In the genomic region with DNA sequence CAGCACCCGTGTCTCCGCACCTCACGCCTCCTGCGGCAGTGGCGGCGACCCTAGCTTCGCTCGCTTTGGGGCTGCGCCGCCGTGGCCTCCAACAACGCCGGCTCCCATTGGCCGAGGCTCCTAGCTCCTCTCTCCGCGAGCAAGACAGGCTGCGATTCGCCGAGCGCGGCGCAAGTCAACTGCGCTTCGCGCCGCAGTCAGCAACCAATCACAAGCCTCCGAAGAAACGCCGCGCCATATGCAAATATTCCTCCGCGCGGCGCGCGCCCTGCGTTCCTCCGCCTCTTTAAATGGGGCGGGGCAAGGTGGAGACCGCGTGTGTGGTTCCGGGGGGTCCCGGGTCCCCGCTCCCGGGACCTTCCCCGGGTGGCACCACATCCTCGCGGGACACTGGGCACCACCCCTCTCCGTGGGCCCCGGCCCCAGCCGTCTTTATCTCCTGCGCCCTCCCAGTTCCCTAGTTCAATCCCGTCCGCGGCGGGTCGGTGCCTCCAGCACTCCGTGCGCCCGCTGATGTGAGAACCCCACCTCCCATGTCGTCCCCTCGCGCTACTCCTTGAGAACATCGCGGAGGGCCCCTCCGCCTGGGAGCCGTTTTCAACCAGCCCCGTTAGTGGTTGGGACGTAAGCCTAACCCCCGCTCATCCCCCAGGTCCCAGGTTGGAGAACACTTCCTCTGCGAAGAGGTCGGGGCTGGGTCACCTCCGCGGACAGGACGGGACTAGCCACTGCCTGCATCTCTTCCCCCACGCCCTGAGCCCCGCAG, we compare ENCODE assay signal across 1 cellular context.
TF ChIP-seq lines count a peak whose summit lies in the region.

A gene with protein sequence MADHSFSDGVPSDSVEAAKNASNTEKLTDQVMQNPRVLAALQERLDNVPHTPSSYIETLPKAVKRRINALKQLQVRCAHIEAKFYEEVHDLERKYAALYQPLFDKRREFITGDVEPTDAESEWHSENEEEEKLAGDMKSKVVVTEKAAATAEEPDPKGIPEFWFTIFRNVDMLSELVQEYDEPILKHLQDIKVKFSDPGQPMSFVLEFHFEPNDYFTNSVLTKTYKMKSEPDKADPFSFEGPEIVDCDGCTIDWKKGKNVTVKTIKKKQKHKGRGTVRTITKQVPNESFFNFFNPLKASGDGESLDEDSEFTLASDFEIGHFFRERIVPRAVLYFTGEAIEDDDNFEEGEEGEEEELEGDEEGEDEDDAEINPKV (minus strand): TSS at position 96 of the 766 bp plus-strand sequence. CDS start 13,109 bp downstream, outside the sequence.

TF ChIP-seq in HepG2, 621 proteins besides CTCF, POLR2A, EP300 and RAD21 (continued from another document and continues in another):
- TF ChIP-seq, protein P1, sequence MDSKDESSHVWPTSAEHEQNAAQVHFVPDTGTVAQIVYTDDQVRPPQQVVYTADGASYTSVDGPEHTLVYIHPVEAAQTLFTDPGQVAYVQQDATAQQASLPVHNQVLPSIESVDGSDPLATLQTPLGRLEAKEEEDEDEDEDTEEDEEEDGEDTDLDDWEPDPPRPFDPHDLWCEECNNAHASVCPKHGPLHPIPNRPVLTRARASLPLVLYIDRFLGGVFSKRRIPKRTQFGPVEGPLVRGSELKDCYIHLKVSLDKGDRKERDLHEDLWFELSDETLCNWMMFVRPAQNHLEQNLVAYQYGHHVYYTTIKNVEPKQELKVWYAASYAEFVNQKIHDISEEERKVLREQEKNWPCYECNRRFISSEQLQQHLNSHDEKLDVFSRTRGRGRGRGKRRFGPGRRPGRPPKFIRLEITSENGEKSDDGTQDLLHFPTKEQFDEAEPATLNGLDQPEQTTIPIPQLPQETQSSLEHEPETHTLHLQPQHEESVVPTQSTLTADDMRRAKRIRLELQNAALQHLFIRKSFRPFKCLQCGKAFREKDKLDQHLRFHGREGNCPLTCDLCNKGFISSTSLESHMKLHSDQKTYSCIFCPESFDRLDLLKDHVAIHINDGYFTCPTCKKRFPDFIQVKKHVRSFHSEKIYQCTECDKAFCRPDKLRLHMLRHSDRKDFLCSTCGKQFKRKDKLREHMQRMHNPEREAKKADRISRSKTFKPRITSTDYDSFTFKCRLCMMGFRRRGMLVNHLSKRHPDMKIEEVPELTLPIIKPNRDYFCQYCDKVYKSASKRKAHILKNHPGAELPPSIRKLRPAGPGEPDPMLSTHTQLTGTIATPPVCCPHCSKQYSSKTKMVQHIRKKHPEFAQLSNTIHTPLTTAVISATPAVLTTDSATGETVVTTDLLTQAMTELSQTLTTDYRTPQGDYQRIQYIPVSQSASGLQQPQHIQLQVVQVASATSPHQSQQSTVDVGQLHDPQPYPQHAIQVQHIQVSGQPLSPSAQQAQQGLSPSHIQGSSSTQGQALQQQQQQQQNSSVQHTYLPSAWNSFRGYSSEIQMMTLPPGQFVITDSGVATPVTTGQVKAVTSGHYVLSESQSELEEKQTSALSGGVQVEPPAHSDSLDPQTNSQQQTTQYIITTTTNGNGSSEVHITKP (CRISPR knock-in tag; IDR thresholded peaks at IDR 0.05; ENCODE audit: low read depth), result no peak
- TF ChIP-seq ZNF24 (IDR thresholded peaks at IDR 0.05) (no peak), ZBTB44 (CRISPR knock-in tag; IDR thresholded peaks at IDR 0.05) (no peak), SMARCC2 (IDR thresholded peaks at IDR 0.05) (no peak), MLLT10 (CRISPR knock-in tag; IDR thresholded peaks at IDR 0.05) (no peak), ZNF746 (CRISPR knock-in tag; IDR thresholded peaks at IDR 0.05) (0 out of 2 replicates have a peak, but pooled peaks have one; percentile 71), BHLHE40 (IDR thresholded peaks at IDR 0.05; ENCODE audit: low read length) (no peak), FOSL1 (CRISPR knock-in tag; IDR thresholded peaks at IDR 0.05; ENCODE audit: borderline replicate concordance) (no peak), MAF1 (CRISPR knock-in tag; IDR thresholded peaks at IDR 0.05; ENCODE audit: borderline replicate concordance) (no peak), ZNF10 (CRISPR knock-in tag; IDR thresholded peaks at IDR 0.05; ENCODE audit: borderline replicate concordance, low read depth) (no peak), SOX13 (IDR thresholded peaks at IDR 0.05) (no peak), SOX13 (CRISPR knock-in tag; conservative IDR thresholded peaks at IDR 0.05 in 1 of 2, IDR thresholded peaks at IDR 0.05 in 1 of 2) (no peak), CHD2 (IDR thresholded peaks at IDR 0.05; ENCODE audit: low read depth, low read length) (no peak), KAT7 (CRISPR knock-in tag; IDR thresholded peaks at IDR 0.05; ENCODE audit: borderline replicate concordance) (0 out of 2 replicates have a peak, but pooled peaks have one; percentile 23), ARNT (IDR thresholded peaks at IDR 0.05) (no peak), ZNF275 (CRISPR knock-in tag; IDR thresholded peaks at IDR 0.05; ENCODE audit: borderline replicate concordance) (no peak), ZBTB21 (CRISPR knock-in tag; IDR thresholded peaks at IDR 0.05) (no peak), ZNF124 (CRISPR knock-in tag; IDR thresholded peaks at IDR 0.05) (no peak), YEATS2 (CRISPR knock-in tag; IDR thresholded peaks at IDR 0.05; ENCODE audit: borderline replicate concordance) (peak; percentile 53; the same call in 1 of the 2 replicates), ZNF816 (CRISPR knock-in tag; IDR thresholded peaks at IDR 0.05; ENCODE audit: borderline replicate concordance) (no peak), NFYC (CRISPR knock-in tag; IDR thresholded peaks at IDR 0.05) (peak; percentile 95), TCF12 (IDR thresholded peaks at IDR 0.05) (no peak), TCF12 (CRISPR knock-in tag; IDR thresholded peaks at IDR 0.05) (no peak), PAF1 (CRISPR knock-in tag; IDR thresholded peaks at IDR 0.05) (no peak), HMGA1 (CRISPR knock-in tag; conservative IDR thresholded peaks at IDR 0.05) (no peak)
- TF ChIP-seq, protein P2, sequence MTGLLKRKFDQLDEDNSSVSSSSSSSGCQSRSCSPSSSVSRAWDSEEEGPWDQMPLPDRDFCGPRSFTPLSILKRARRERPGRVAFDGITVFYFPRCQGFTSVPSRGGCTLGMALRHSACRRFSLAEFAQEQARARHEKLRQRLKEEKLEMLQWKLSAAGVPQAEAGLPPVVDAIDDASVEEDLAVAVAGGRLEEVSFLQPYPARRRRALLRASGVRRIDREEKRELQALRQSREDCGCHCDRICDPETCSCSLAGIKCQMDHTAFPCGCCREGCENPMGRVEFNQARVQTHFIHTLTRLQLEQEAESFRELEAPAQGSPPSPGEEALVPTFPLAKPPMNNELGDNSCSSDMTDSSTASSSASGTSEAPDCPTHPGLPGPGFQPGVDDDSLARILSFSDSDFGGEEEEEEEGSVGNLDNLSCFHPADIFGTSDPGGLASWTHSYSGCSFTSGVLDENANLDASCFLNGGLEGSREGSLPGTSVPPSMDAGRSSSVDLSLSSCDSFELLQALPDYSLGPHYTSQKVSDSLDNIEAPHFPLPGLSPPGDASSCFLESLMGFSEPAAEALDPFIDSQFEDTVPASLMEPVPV (CRISPR knock-in tag; IDR thresholded peaks at IDR 0.05), result no peak; the same call in 1 of the 2 replicates
- TF ChIP-seq, protein P3, sequence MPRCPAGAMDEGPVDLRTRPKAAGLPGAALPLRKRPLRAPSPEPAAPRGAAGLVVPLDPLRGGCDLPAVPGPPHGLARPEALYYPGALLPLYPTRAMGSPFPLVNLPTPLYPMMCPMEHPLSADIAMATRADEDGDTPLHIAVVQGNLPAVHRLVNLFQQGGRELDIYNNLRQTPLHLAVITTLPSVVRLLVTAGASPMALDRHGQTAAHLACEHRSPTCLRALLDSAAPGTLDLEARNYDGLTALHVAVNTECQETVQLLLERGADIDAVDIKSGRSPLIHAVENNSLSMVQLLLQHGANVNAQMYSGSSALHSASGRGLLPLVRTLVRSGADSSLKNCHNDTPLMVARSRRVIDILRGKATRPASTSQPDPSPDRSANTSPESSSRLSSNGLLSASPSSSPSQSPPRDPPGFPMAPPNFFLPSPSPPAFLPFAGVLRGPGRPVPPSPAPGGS (CRISPR knock-in tag; IDR thresholded peaks at IDR 0.05), result no peak
- TF ChIP-seq, protein P4, sequence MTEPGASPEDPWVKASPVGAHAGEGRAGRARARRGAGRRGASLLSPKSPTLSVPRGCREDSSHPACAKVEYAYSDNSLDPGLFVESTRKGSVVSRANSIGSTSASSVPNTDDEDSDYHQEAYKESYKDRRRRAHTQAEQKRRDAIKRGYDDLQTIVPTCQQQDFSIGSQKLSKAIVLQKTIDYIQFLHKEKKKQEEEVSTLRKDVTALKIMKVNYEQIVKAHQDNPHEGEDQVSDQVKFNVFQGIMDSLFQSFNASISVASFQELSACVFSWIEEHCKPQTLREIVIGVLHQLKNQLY (CRISPR knock-in tag; IDR thresholded peaks at IDR 0.05), result no peak
- TF ChIP-seq, protein P5, sequence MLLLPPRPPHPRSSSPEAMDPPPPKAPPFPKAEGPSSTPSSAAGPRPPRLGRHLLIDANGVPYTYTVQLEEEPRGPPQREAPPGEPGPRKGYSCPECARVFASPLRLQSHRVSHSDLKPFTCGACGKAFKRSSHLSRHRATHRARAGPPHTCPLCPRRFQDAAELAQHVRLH (CRISPR knock-in tag; IDR thresholded peaks at IDR 0.05; ENCODE audit: borderline replicate concordance, low read depth), result no peak
- TF ChIP-seq, protein P6, sequence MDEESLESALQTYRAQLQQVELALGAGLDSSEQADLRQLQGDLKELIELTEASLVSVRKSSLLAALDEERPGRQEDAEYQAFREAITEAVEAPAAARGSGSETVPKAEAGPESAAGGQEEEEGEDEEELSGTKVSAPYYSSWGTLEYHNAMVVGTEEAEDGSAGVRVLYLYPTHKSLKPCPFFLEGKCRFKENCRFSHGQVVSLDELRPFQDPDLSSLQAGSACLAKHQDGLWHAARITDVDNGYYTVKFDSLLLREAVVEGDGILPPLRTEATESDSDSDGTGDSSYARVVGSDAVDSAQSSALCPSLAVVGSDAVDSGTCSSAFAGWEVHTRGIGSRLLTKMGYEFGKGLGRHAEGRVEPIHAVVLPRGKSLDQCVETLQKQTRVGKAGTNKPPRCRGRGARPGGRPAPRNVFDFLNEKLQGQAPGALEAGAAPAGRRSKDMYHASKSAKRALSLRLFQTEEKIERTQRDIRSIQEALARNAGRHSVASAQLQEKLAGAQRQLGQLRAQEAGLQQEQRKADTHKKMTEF (CRISPR knock-in tag; IDR thresholded peaks at IDR 0.05), result no peak; the same call in 1 of the 2 replicates
- TF ChIP-seq, protein P7, sequence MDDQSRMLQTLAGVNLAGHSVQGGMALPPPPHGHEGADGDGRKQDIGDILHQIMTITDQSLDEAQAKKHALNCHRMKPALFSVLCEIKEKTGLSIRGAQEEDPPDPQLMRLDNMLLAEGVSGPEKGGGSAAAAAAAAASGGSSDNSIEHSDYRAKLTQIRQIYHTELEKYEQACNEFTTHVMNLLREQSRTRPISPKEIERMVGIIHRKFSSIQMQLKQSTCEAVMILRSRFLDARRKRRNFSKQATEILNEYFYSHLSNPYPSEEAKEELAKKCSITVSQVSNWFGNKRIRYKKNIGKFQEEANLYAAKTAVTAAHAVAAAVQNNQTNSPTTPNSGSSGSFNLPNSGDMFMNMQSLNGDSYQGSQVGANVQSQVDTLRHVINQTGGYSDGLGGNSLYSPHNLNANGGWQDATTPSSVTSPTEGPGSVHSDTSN (CRISPR knock-in tag; IDR thresholded peaks at IDR 0.05; ENCODE audit: borderline replicate concordance), result no peak
- TF ChIP-seq, protein P8, sequence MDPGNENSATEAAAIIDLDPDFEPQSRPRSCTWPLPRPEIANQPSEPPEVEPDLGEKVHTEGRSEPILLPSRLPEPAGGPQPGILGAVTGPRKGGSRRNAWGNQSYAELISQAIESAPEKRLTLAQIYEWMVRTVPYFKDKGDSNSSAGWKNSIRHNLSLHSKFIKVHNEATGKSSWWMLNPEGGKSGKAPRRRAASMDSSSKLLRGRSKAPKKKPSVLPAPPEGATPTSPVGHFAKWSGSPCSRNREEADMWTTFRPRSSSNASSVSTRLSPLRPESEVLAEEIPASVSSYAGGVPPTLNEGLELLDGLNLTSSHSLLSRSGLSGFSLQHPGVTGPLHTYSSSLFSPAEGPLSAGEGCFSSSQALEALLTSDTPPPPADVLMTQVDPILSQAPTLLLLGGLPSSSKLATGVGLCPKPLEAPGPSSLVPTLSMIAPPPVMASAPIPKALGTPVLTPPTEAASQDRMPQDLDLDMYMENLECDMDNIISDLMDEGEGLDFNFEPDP (CRISPR knock-in tag; conservative IDR thresholded peaks at IDR 0.05), result no peak
- TF ChIP-seq, protein P9, sequence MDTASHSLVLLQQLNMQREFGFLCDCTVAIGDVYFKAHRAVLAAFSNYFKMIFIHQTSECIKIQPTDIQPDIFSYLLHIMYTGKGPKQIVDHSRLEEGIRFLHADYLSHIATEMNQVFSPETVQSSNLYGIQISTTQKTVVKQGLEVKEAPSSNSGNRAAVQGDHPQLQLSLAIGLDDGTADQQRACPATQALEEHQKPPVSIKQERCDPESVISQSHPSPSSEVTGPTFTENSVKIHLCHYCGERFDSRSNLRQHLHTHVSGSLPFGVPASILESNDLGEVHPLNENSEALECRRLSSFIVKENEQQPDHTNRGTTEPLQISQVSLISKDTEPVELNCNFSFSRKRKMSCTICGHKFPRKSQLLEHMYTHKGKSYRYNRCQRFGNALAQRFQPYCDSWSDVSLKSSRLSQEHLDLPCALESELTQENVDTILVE (CRISPR knock-in tag; IDR thresholded peaks at IDR 0.05), result peak; percentile 80; the same call in 1 of the 2 replicates
- TF ChIP-seq, protein P10, sequence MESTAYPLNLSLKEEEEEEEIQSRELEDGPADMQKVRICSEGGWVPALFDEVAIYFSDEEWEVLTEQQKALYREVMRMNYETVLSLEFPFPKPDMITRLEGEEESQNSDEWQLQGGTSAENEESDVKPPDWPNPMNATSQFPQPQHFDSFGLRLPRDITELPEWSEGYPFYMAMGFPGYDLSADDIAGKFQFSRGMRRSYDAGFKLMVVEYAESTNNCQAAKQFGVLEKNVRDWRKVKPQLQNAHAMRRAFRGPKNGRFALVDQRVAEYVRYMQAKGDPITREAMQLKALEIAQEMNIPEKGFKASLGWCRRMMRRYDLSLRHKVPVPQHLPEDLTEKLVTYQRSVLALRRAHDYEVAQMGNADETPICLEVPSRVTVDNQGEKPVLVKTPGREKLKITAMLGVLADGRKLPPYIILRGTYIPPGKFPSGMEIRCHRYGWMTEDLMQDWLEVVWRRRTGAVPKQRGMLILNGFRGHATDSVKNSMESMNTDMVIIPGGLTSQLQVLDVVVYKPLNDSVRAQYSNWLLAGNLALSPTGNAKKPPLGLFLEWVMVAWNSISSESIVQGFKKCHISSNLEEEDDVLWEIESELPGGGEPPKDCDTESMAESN (CRISPR knock-in tag; conservative IDR thresholded peaks at IDR 0.05), result no peak
